Comparison of ENCODE assay signal across 8 cellular contexts in the genomic region with DNA sequence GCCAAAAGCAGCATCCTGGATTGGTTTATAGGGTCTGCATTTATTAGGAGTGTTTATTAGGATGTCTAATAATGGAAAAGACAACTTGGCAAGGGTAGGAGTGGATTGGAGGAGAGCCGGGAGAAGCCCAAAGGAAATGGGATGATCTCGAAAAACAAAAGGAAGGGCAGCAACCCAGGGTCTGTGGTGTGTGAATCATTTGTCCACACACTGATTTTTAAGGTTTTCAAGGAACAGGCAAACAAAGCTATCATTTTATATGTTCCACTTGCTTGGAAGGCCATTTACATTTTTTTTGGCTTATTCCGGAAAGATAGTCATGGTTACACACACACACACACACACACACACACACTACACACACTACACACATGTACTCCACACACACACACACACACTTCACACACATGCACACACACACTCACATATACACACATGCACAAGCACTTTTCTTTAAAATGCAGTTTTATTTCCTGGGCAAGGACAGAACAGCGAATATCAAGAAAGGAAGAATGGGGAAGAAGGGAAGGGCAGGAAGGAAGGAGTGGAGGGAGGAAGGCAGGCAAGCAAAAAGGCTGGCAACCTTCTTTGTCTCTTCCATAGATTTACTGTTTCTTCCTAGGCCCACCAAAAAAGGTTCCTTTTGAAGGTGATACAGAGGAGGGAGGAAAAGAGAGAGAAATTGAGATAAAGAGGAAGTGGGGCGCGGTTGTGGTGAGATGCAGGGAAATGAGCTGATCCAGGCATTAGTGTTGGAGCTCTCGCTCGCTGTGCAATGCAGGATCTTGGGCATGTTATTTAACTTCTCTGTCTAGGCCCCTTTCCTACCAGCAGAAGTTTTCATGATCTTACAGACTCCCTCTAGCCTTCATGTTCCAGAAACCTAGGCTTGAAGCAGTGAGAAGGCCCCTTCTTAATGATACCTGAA.
DNase-seq lines count a peak whose midpoint lies in the region; ATAC-seq and TF ChIP-seq lines count a peak whose summit lies in the region.

No MANE protein-coding gene starts in this region.

- no peak overlapping the region for H3K27ac ChIP-seq in SU-DHL-6 (ENCODE audit: low read depth, low read length)
- peak overlapping the region; percentile 76 for H3K27ac ChIP-seq in muscle layer of duodenum (ENCODE audit: low read length)
- no peak overlapping the region for H3K27ac ChIP-seq in ovary

- H3K79me2 ChIP-seq in SU-DHL-6 (ENCODE audit: insufficient read depth, low read length) = no peaks in the 10 kb centered on the region

- no peaks in the 10 kb centered on the region for H4K20me1 ChIP-seq in SU-DHL-6 (ENCODE audit: low read depth, low read length)

- no peaks in the 10 kb centered on the region for H3K36me3 Mint-ChIP-seq in activated CD4-positive, alpha-beta T cell treated with anti-CD3 and anti-CD28 coated beads, Interleukin-2, amount 10 ng/mL, durations not matched to agents 24 days and 14 days (ENCODE audit: low read depth)

- ATAC-seq in HG02981 (IDR thresholded peaks at IDR 0.05; ENCODE audit: unreplicated experiment) = peak; percentile 47
- ATAC-seq in HG03196 (IDR thresholded peaks at IDR 0.05; ENCODE audit: unreplicated experiment) = no peak

- H3K9me2 ChIP-seq in SU-DHL-6 (replicated peaks; ENCODE audit: insufficient read depth, low read length) = no peaks in the 10 kb centered on the region

- H2AFZ ChIP-seq in SU-DHL-6 (ENCODE audit: low read depth, low read length, severe bottlenecking) = peak overlapping the region; percentile 51

- peak; percentile 71 for DNase-seq in activated CD4-positive, alpha-beta T cell treated with anti-CD3 and anti-CD28 coated beads, Interleukin-2, amount 10 ng/mL, durations not matched to agents 24 days and 14 days
- no peak for DNase-seq in activated CD4-positive, alpha-beta T cell treated with anti-CD3 and anti-CD28 coated beads, Interleukin-2, amount 50 U/mL, for 1 hour
- no peak for DNase-seq in activated CD4-positive, CD25-positive, alpha-beta regulatory T cell treated with anti-CD3 and anti-CD28 coated beads, Interleukin-2, amount 50 U/mL, for 72 hours
- DNase-seq in ovary = no peak

- H3K9ac ChIP-seq in SU-DHL-6 (ENCODE audit: low read length) = no peak overlapping the region

- TF ChIP-seq POLR2A in ovary (IDR thresholded peaks at IDR 0.05) = no peak

- H3K4me3 ChIP-seq in SU-DHL-6 (ENCODE audit: insufficient read depth, low read length, poor library complexity, severe bottlenecking) (no peak overlapping the region), muscle layer of duodenum (ENCODE audit: low read depth in 1 of 2, low read length in 2 of 2) (peak overlapping the region in 1 of 2 donors; percentile 17), ovary (no peak overlapping the region)

- H3K36me3 ChIP-seq in SU-DHL-6 (ENCODE audit: low read length) (no peaks in the 10 kb centered on the region), muscle layer of duodenum (ENCODE audit: control insufficient read depth in 1 of 2, insufficient read depth in 2 of 2, low read length in 2 of 2) (no peaks in the 10 kb centered on the region), ovary (no peaks in the 10 kb centered on the region)

- H3K27me3 Mint-ChIP-seq in activated CD4-positive, alpha-beta T cell treated with anti-CD3 and anti-CD28 coated beads, Interleukin-2, amount 10 ng/mL, durations not matched to agents 24 days and 14 days = peaks cover 5% of the 10 kb centered on the region

- no peaks in the 10 kb centered on the region for H3K27me3 ChIP-seq in SU-DHL-6 (ENCODE audit: low read length)
- H3K27me3 ChIP-seq in muscle layer of duodenum (ENCODE audit: low read depth, low read length) = no peaks in the 10 kb centered on the region
- no peaks in the 10 kb centered on the region for H3K27me3 ChIP-seq in ovary

- H3K27ac Mint-ChIP-seq in activated CD4-positive, alpha-beta T cell treated with anti-CD3 and anti-CD28 coated beads, Interleukin-2, amount 10 ng/mL, durations not matched to agents 24 days and 14 days = peak overlapping the region; percentile 35

- no peaks in the 10 kb centered on the region for H3K9me3 ChIP-seq in SU-DHL-6 (ENCODE audit: insufficient read depth, low read length)
- H3K9me3 ChIP-seq in muscle layer of duodenum (ENCODE audit: control insufficient read depth in 1 of 2, low read length in 2 of 2) = no peaks in the 10 kb centered on the region
- H3K9me3 ChIP-seq in ovary = no peaks in the 10 kb centered on the region

- TF ChIP-seq EP300 in ovary (IDR thresholded peaks at IDR 0.05) = no peak

- TF ChIP-seq CTCF in SU-DHL-6 (IDR thresholded peaks at IDR 0.05; ENCODE audit: insufficient read depth, low read length, poor library complexity, severe bottlenecking) = no peak
- TF ChIP-seq CTCF in ovary (IDR thresholded peaks at IDR 0.05) = no peak

- peaks cover 24% of the 10 kb centered on the region for H3K4me1 Mint-ChIP-seq in activated CD4-positive, alpha-beta T cell treated with anti-CD3 and anti-CD28 coated beads, Interleukin-2, amount 10 ng/mL, durations not matched to agents 24 days and 14 days

- peak overlapping the region; percentile 39 for H3K4me2 ChIP-seq in SU-DHL-6 (ENCODE audit: low read depth, low read length, poor library complexity, severe bottlenecking)

- intact Hi-C loops in activated CD4-positive, alpha-beta T cell treated with anti-CD3 and anti-CD28 coated beads, Interleukin-2, amount 10 ng/mL, durations not matched to agents 24 days and 14 days (cut with micrococcal nuclease) = no loop called here
- intact Hi-C loops in ovary (cut with DNase I) = no loop called here

- no peaks in the 10 kb centered on the region for H3F3A ChIP-seq in SU-DHL-6 (ENCODE audit: insufficient read depth)

- H3K4me1 ChIP-seq in muscle layer of duodenum (ENCODE audit: control insufficient read depth in 1 of 2, insufficient read depth in 2 of 2, low read length in 2 of 2) (peaks cover 17 to 20% of the 10 kb centered on the region in 2 donors), ovary (ENCODE audit: insufficient read depth) (peaks cover 6% of the 10 kb centered on the region)

- H3K9me3 Mint-ChIP-seq in activated CD4-positive, alpha-beta T cell treated with anti-CD3 and anti-CD28 coated beads, Interleukin-2, amount 10 ng/mL, durations not matched to agents 24 days and 14 days = no peaks in the 10 kb centered on the region

- peak overlapping the region; percentile 34 for H3K4me3 Mint-ChIP-seq in activated CD4-positive, alpha-beta T cell treated with anti-CD3 and anti-CD28 coated beads, Interleukin-2, amount 10 ng/mL, durations not matched to agents 24 days and 14 days

- WGBS in ovary, 3 donors = 63 to 78% (median 78%) methylated on average over 8 of the region's 8 CpGs
